Comparison of ENCODE assay signal across 19 cellular contexts in genomic region chrX:12910424-12910823, GRCh38. TPM values are rescaled to one million over a fixed set of nuclear protein-coding genes. Genes with fewer than 3 reads are reported as not detected.
DNase-seq lines count a peak whose midpoint lies in the region; ATAC-seq and TF ChIP-seq lines count a peak whose summit lies in the region.
"Had no signal": no experiment of that assay in that cellular context is flagged by ENCODE, and none has a peak within 500 bp of the region (broad histone marks: within the 10 kb centered on the region; RNA-seq: fewer than 3 reads in every experiment).

No MANE protein-coding gene starts in this region.

- H3K4me1 Mint-ChIP-seq in stimulated activated naive CD8-positive, alpha-beta T cell treated with anti-CD3 and anti-CD28 coated beads, Interleukin-15, amount 100 ng/mL, for 72 hours = peaks cover 21% of the 10 kb centered on the region
- H3K4me1 Mint-ChIP-seq in dendritic cell treated with granulocyte-macrophage colony-stimulating factor and Interleukin-4, amounts not matched to agents 40 ng/mL and 50 ng/mL, for 4 days (ENCODE audit: low read depth) = peaks cover 47% of the 10 kb centered on the region

- TF ChIP-seq POLR2A in vagina (IDR thresholded peaks at IDR 0.05) = no peak

- H3K36me3 ChIP-seq in vagina = no peaks in the 10 kb centered on the region
- H3K36me3 ChIP-seq in effector memory CD4-positive, alpha-beta T cell (ENCODE audit: control insufficient read depth, insufficient read depth, low read length) = no peaks in the 10 kb centered on the region

- H3K27ac Mint-ChIP-seq in stimulated activated naive CD8-positive, alpha-beta T cell treated with anti-CD3 and anti-CD28 coated beads, Interleukin-15, amount 100 ng/mL, for 72 hours = no peak overlapping the region
- H3K27ac Mint-ChIP-seq in dendritic cell treated with granulocyte-macrophage colony-stimulating factor and Interleukin-4, amounts not matched to agents 40 ng/mL and 50 ng/mL, for 4 days = peak overlapping the region; percentile 79
- H3K27ac Mint-ChIP-seq: IgD-negative memory B cell had no signal

- no peak overlapping the region for H3K4me3 ChIP-seq in vagina
- no peak overlapping the region for H3K4me3 ChIP-seq in effector memory CD4-positive, alpha-beta T cell (ENCODE audit: insufficient read depth, low read depth, low read length, poor library complexity, severe bottlenecking)
- H3K4me3 ChIP-seq: A549, PC-9 had no signal

- H3K27me3 Mint-ChIP-seq in stimulated activated naive CD8-positive, alpha-beta T cell treated with anti-CD3 and anti-CD28 coated beads, Interleukin-15, amount 100 ng/mL, for 72 hours = no peaks in the 10 kb centered on the region
- no peaks in the 10 kb centered on the region for H3K27me3 Mint-ChIP-seq in dendritic cell treated with granulocyte-macrophage colony-stimulating factor and Interleukin-4, amounts not matched to agents 40 ng/mL and 50 ng/mL, for 4 days

- H3K9me3 ChIP-seq in vagina = no peaks in the 10 kb centered on the region
- no peaks in the 10 kb centered on the region for H3K9me3 ChIP-seq in effector memory CD4-positive, alpha-beta T cell (ENCODE audit: control insufficient read depth, low read length)
- H3K9me3 ChIP-seq: A549 had no signal

- ATAC-seq in stimulated activated naive CD8-positive, alpha-beta T cell treated with anti-CD3 and anti-CD28 coated beads, Interleukin-15, amount 100 ng/mL, for 72 hours = no peak
- no peak for ATAC-seq in stimulated activated naive CD8-positive, alpha-beta T cell treated with anti-CD3 and anti-CD28 coated beads, Interleukin-15, Interleukin-2, amounts not matched to agents 100 U/mL and 50 U/mL, for 24 hours
- ATAC-seq in GM21576 (IDR thresholded peaks at IDR 0.05; ENCODE audit: unreplicated experiment) (no peak), GM18907 (IDR thresholded peaks at IDR 0.05; ENCODE audit: unreplicated experiment) (no peak)
- ATAC-seq: A549 had no signal

- no peaks in the 10 kb centered on the region for H3K27me3 ChIP-seq in vagina
- H3K27me3 ChIP-seq in effector memory CD4-positive, alpha-beta T cell (replicated peaks; ENCODE audit: control insufficient read depth, insufficient read depth, low read length, poor library complexity, severe bottlenecking) = no peaks in the 10 kb centered on the region

- H3K4me1 ChIP-seq in vagina = no peaks in the 10 kb centered on the region
- no peaks in the 10 kb centered on the region for H3K4me1 ChIP-seq in effector memory CD4-positive, alpha-beta T cell (ENCODE audit: control insufficient read depth, insufficient read depth, low read length, poor library complexity, severe bottlenecking)
- H3K4me1 ChIP-seq: A549 had no signal

- DNase-seq in stimulated activated naive CD8-positive, alpha-beta T cell treated with anti-CD3 and anti-CD28 coated beads, Interleukin-15, amount 100 ng/mL, for 72 hours = no peak
- DNase-seq in stimulated activated naive CD8-positive, alpha-beta T cell treated with anti-CD3 and anti-CD28 coated beads, Interleukin-15, Interleukin-2, amounts not matched to agents 100 U/mL and 50 U/mL, for 24 hours = no peak
- DNase-seq in NOMO-1 treated with DMSO at 0.1 percent for 48 hours (lab: John Stamatoyannopoulos, UW; ENCODE audit: unreplicated experiment) (peak; percentile 82), vagina (ENCODE audit: extremely low spot score in 2 of 2) (no peak)
- DNase-seq in effector memory CD4-positive, alpha-beta T cell = no peak
- DNase-seq: DMS 273 treated with DMSO at 0.1 percent for 48 hours, HCEC 1CT, NCI-H1694, NCI-H2107, NCI-H2227 treated with DMSO at 0.1 percent for 48 hours, NCI-H524, PC-9 had no signal

- H3K9me3 Mint-ChIP-seq in stimulated activated naive CD8-positive, alpha-beta T cell treated with anti-CD3 and anti-CD28 coated beads, Interleukin-15, amount 100 ng/mL, for 72 hours = no peaks in the 10 kb centered on the region
- no peaks in the 10 kb centered on the region for H3K9me3 Mint-ChIP-seq in dendritic cell treated with granulocyte-macrophage colony-stimulating factor and Interleukin-4, amounts not matched to agents 40 ng/mL and 50 ng/mL, for 4 days
- H3K9me3 Mint-ChIP-seq: IgD-negative memory B cell had no signal

- peaks cover 40% of the 10 kb centered on the region for H3K36me3 Mint-ChIP-seq in dendritic cell treated with granulocyte-macrophage colony-stimulating factor and Interleukin-4, amounts not matched to agents 40 ng/mL and 50 ng/mL, for 4 days (ENCODE audit: low read depth)
- H3K36me3 Mint-ChIP-seq: IgD-negative memory B cell had no signal

- intact Hi-C loops in dendritic cell treated with granulocyte-macrophage colony-stimulating factor and Interleukin-4, amounts not matched to agents 40 ng/mL and 50 ng/mL, for 4 days (cut with micrococcal nuclease) = no loop called here
- intact Hi-C loops in vagina (cut with DNase I) = no loop called here

- no peak overlapping the region for H3K27ac ChIP-seq in vagina
- no peak overlapping the region for H3K27ac ChIP-seq in effector memory CD4-positive, alpha-beta T cell (ENCODE audit: insufficient read depth, low read length, poor library complexity, severe bottlenecking)
- H3K27ac ChIP-seq: A549, C4-2B, PC-9 had no signal

- H3K4me3 Mint-ChIP-seq in stimulated activated naive CD8-positive, alpha-beta T cell treated with anti-CD3 and anti-CD28 coated beads, Interleukin-15, amount 100 ng/mL, for 72 hours = peak overlapping the region; percentile 5 to 22
- H3K4me3 Mint-ChIP-seq in dendritic cell treated with granulocyte-macrophage colony-stimulating factor and Interleukin-4, amounts not matched to agents 40 ng/mL and 50 ng/mL, for 4 days = peak overlapping the region; percentile 64

- TF ChIP-seq CTCF in vagina (IDR thresholded peaks at IDR 0.05) = no peak

RNA-seq across cellular contexts. Expression of gene TLR8, which starts 4.0 kb away (rescaled TPM):
- 0.25 TPM for total RNA-seq in vagina
- total RNA-seq: Daoy, PC-9 had no signal

RNA-seq across cellular contexts. Expression of gene TLR7, which starts 43.6 kb away (rescaled TPM):
- not detected for total RNA-seq in vagina
- total RNA-seq: Daoy, PC-9 had no signal
